ENCODE assay signal across 10 cellular contexts in the genomic region with DNA sequence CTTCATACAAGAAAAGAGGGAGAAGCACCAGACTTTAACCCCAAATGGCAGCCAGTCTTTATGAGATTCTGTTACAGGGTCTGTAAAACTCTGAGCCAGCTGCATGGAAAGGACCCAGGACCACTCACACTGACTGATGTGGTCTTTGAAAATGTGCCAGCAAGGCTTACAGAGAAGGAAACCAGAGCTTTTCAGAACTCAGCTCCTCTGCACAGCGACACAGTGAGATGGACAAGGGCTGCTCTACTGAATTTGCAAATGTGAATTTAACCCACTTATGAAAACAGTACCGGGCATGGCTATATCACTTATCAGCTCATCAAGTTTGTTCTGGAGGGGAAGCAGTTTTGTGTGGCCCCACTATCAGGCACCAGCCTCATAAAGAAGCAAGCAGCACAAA.
DNase-seq lines count a peak whose midpoint lies in the region; ATAC-seq lines count a peak whose summit lies in the region.
"Had no signal": no experiment of that assay in that cellular context is flagged by ENCODE, and none has a peak within 500 bp of the region (broad histone marks: within the 10 kb centered on the region; RNA-seq: fewer than 3 reads in every experiment).

No MANE protein-coding gene starts in this region.

- peak; percentile 15 for DNase-seq in DMS53 (lab: John Stamatoyannopoulos, UW)
- DNase-seq in DMS53 treated with DMSO at 0.1 percent for 48 hours (lab: John Stamatoyannopoulos, UW; ENCODE audit: unreplicated experiment), result no peak
- no peak for DNase-seq in NCI-H1417 treated with DMSO at 0.1 percent for 48 hours (lab: John Stamatoyannopoulos, UW)
- DNase-seq in pons (ENCODE audit: low spot score), result no peak
- DNase-seq: NCI-H446 had no signal

- peaks cover 4% of the 10 kb centered on the region for H3K27me3 Mint-ChIP-seq in activated T-helper 17 cell treated with anti-CD3 and anti-CD28 coated beads, Interleukin-2, amount 50 U/mL, for 72 hours

- H3K36me3 Mint-ChIP-seq in activated T-helper 17 cell treated with anti-CD3 and anti-CD28 coated beads, Interleukin-2, amount 50 U/mL, for 72 hours (ENCODE audit: low read depth), result no peaks in the 10 kb centered on the region

- ATAC-seq in activated T-helper 17 cell treated with anti-CD3 and anti-CD28 coated beads, Interleukin-2, amount 50 U/mL, for 72 hours (replicated peaks), result peak; percentile 22
- no peak for ATAC-seq in GM19035 (IDR thresholded peaks at IDR 0.05; ENCODE audit: unreplicated experiment)

- H3K9me3 Mint-ChIP-seq in activated T-helper 17 cell treated with anti-CD3 and anti-CD28 coated beads, Interleukin-2, amount 50 U/mL, for 72 hours, result peaks cover under 1% of the 10 kb centered on the region

- peaks cover 7% of the 10 kb centered on the region for H3K4me1 Mint-ChIP-seq in activated T-helper 17 cell treated with anti-CD3 and anti-CD28 coated beads, Interleukin-2, amount 50 U/mL, for 72 hours

- H3K27ac ChIP-seq in layer of hippocampus (ENCODE audit: low read depth, low read length), result peak overlapping the region; percentile 32
- H3K27ac ChIP-seq in temporal lobe (ENCODE audit: low read depth, low read length), result peak overlapping the region; percentile 36
- H3K27ac ChIP-seq: 22Rv1 had no signal

- H3K27me3 ChIP-seq in layer of hippocampus (ENCODE audit: control insufficient read depth, insufficient read depth, low read length), result no peaks in the 10 kb centered on the region

- peak overlapping the region; percentile 80 for H3K27ac Mint-ChIP-seq in activated T-helper 17 cell treated with anti-CD3 and anti-CD28 coated beads, Interleukin-2, amount 50 U/mL, for 72 hours

- H3K4me3 Mint-ChIP-seq in activated T-helper 17 cell treated with anti-CD3 and anti-CD28 coated beads, Interleukin-2, amount 50 U/mL, for 72 hours, result peak overlapping the region; percentile 66
